ENCODE assay signal across 20 cellular contexts in genomic region chr11:117445097-117445658, GRCh38.
DNase-seq lines count a peak whose midpoint lies in the region; ATAC-seq and TF ChIP-seq lines count a peak whose summit lies in the region.
"Had no signal": no experiment of that assay in that cellular context is flagged by ENCODE, and none has a peak within 500 bp of the region (broad histone marks: within the 10 kb centered on the region; RNA-seq: fewer than 3 reads in every experiment).

No MANE protein-coding gene starts in this region.

- no peak overlapping the region for H3K27ac Mint-ChIP-seq in natural killer cell
- H3K27ac Mint-ChIP-seq: CD4-positive, CD25-positive, alpha-beta regulatory T cell; IgD-negative memory B cell had no signal

- peaks cover 19 to 29% of the 10 kb centered on the region in 2 donors for H3K27me3 Mint-ChIP-seq in natural killer cell (ENCODE audit: low read depth in 2 of 2)
- H3K27me3 Mint-ChIP-seq: CD4-positive, CD25-positive, alpha-beta regulatory T cell had no signal

- no peak for TF ChIP-seq POLR2A in transverse colon (IDR thresholded peaks at IDR 0.05)

- DNase-seq in DMS79 treated with DMSO at 0.1 percent for 48 hours (lab: John Stamatoyannopoulos, UW): peak; percentile 43
- DNase-seq in DMS79 (lab: John Stamatoyannopoulos, UW): no peak
- DNase-seq in Right ventricle myocardium superior: no peak
- no peak for DNase-seq in right atrium auricular region (ENCODE audit: low spot score)
- no peak for DNase-seq in right cardiac atrium
- no peak for DNase-seq in transverse colon
- DNase-seq in natural killer cell: no peak
- DNase-seq in upper lobe of right lung: no peak
- DNase-seq: 8988T; Caco-2; CD4-positive, CD25-positive, alpha-beta regulatory T cell; Karpas-422; NCI-H1048; NCI-H1694 treated with DMSO at 0.1 percent for 48 hours; NCI-H2107; NCI-H526; NK-92 treated with Interleukin-12 subunit alpha and Interleukin-12 subunit beta, amount 100 ng/mL, for 24 hours; Peyer's patch; SHP77 treated with DMSO at 0.1 percent for 48 hours had no signal

- H3K4me3 ChIP-seq in right atrium auricular region (no peak overlapping the region), right cardiac atrium (ENCODE audit: low read length) (no peak overlapping the region), transverse colon (no peak overlapping the region), upper lobe of right lung (no peak overlapping the region)
- H3K4me3 ChIP-seq: Peyer's patch had no signal

- H3K27me3 ChIP-seq in right atrium auricular region (no peaks in the 10 kb centered on the region), right cardiac atrium (ENCODE audit: control insufficient read depth, insufficient read depth) (no peaks in the 10 kb centered on the region), transverse colon (peaks cover 6% of the 10 kb centered on the region), upper lobe of right lung (no peaks in the 10 kb centered on the region)
- H3K27me3 ChIP-seq: Peyer's patch had no signal

- no peaks in the 10 kb centered on the region for H3K36me3 ChIP-seq in right atrium auricular region
- no peaks in the 10 kb centered on the region for H3K36me3 ChIP-seq in transverse colon
- no peaks in the 10 kb centered on the region for H3K36me3 ChIP-seq in upper lobe of right lung
- H3K36me3 ChIP-seq: Peyer's patch had no signal

- H3K4me1 Mint-ChIP-seq in natural killer cell: no peaks in the 10 kb centered on the region
- H3K4me1 Mint-ChIP-seq: CD4-positive, CD25-positive, alpha-beta regulatory T cell; IgD-negative memory B cell had no signal

- no peak overlapping the region for H3K4me3 Mint-ChIP-seq in natural killer cell
- H3K4me3 Mint-ChIP-seq: CD4-positive, CD25-positive, alpha-beta regulatory T cell; IgD-negative memory B cell had no signal

- H3K27ac ChIP-seq in right atrium auricular region: no peak overlapping the region
- no peak overlapping the region for H3K27ac ChIP-seq in right cardiac atrium (ENCODE audit: low read length)
- H3K27ac ChIP-seq in transverse colon: no peak overlapping the region
- no peak overlapping the region for H3K27ac ChIP-seq in upper lobe of right lung
- H3K27ac ChIP-seq: Peyer's patch had no signal

- no peak for TF ChIP-seq EP300 in transverse colon (IDR thresholded peaks at IDR 0.05; ENCODE audit: low read depth)

- no peak for TF ChIP-seq CTCF in right atrium auricular region (IDR thresholded peaks at IDR 0.05)
- no peak for TF ChIP-seq CTCF in transverse colon (IDR thresholded peaks at IDR 0.05)
- no peak for TF ChIP-seq CTCF in natural killer cell (IDR thresholded peaks at IDR 0.05)
- no peak for TF ChIP-seq CTCF in upper lobe of right lung (IDR thresholded peaks at IDR 0.05)

- no peaks in the 10 kb centered on the region for H3K36me3 Mint-ChIP-seq in natural killer cell
- H3K36me3 Mint-ChIP-seq: CD4-positive, CD25-positive, alpha-beta regulatory T cell had no signal

- in situ Hi-C loops in transverse colon (cut with MboI; ENCODE audit: low pct_ligation_motif_present in 1 of 4, low pct_unique_long_range_greater_than_20kb in 1 of 4, low sequenced_read_pairs in 3 of 4): loop anchor here (10.0 to 25.0 kb wide), 6 partner anchors 342 to 617 kb away; partner anchors contain the start of genes TMPRSS13 (in 2 of the 4), DSCAML1 (in 1 of the 4) and FXYD2 (in 1 of the 4)

- H3K4me1 ChIP-seq in right atrium auricular region (peaks cover 0 to 5% of the 10 kb centered on the region in 2 donors), right cardiac atrium (ENCODE audit: control insufficient read depth, insufficient read depth, low read length) (no peaks in the 10 kb centered on the region), transverse colon (no peaks in the 10 kb centered on the region), upper lobe of right lung (no peaks in the 10 kb centered on the region)
- H3K4me1 ChIP-seq: Caco-2, Peyer's patch had no signal

- peak; percentile 31 for ATAC-seq in Right ventricle myocardium superior (ENCODE audit: poor library complexity)
- peak; percentile 50 to 59 for ATAC-seq in right cardiac atrium
- ATAC-seq in natural killer cell: no peak
- ATAC-seq in upper lobe of right lung: no peak

- peaks cover 0 to 2% of the 10 kb centered on the region in 2 donors for H3K9me3 Mint-ChIP-seq in natural killer cell
- H3K9me3 Mint-ChIP-seq: IgD-negative memory B cell had no signal

- intact Hi-C loops in Right ventricle myocardium superior (cut with DNase I) (no loop called here), right cardiac atrium (cut with DNase I) (no loop called here), transverse colon (cut with DNase I; ENCODE audit: low total_unique reads) (no loop called here), natural killer cell (cut with micrococcal nuclease) (no loop called here), upper lobe of right lung (cut with DNase I) (no loop called here)

- 58% methylated on average over 8 of the region's 8 CpGs for WGBS in right cardiac atrium
- whole genome bisulfite sequencing in transverse colon (ENCODE audit: low coverage in 1 of 2), 2 donors: 69% methylated on average over 8 of the region's 8 CpGs; no CpG with 5 or more reads in 1 of the 2 donors

- H3K9me3 ChIP-seq in right atrium auricular region: no peaks in the 10 kb centered on the region
- H3K9me3 ChIP-seq in right cardiac atrium (ENCODE audit: control insufficient read depth, low read length): no peaks in the 10 kb centered on the region
- H3K9me3 ChIP-seq in transverse colon: no peaks in the 10 kb centered on the region
- H3K9me3 ChIP-seq in upper lobe of right lung: no peaks in the 10 kb centered on the region
- H3K9me3 ChIP-seq: Caco-2, Peyer's patch had no signal

Comparison
In these comparisons a context has a peak if more than half of its experiments do, and no peak if none do; other contexts are left out.
1. ATAC-seq: peak in Right ventricle myocardium superior (single experiment) and right cardiac atrium (2 of 2); none in natural killer cell (0 of 3) and upper lobe of right lung (single experiment).